In the genomic region with DNA sequence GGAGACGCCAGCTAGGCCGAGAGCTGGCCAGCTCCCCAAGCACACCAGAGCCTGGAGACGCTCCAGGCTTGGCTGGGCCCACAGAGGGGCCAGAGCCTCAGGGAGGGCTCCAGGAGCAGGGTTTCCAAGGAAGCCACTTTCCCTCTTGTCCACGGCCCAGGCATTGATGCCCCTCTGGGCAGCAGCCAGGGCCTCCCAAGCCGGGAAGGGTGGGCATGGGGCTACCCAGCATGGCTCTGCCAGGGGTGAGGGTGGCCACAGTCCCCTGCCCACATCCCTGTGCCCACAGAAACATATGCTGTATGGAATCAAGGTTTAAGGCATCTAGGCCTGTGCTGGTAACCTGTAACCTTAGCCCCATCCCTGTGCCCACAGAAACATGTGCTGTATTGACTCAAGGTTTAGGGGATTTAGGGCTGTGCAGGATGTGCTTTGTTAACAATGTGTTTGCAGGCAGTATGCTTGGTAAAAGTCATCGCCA, we compare ENCODE assay signal across 1 cellular context.
TF ChIP-seq lines count a peak whose summit lies in the region.

No MANE protein-coding gene starts in this region.

TF ChIP-seq in HepG2, 621 proteins besides CTCF, POLR2A, EP300 and RAD21 (continued from another document):
- TF ChIP-seq ZNF800 (CRISPR knock-in tag; IDR thresholded peaks at IDR 0.05): 0 out of 2 replicates have a peak, but pooled peaks have one; percentile 6
- no peak for TF ChIP-seq RBFOX2 (IDR thresholded peaks at IDR 0.05; ENCODE audit: low read depth, low read length)
- TF ChIP-seq MATR3 (CRISPR knock-in tag; IDR thresholded peaks at IDR 0.05): no peak
- TF ChIP-seq HMGXB4 (CRISPR knock-in tag; IDR thresholded peaks at IDR 0.05; ENCODE audit: borderline replicate concordance in 1 of 2, low read depth in 1 of 2): no peak
- no peak for TF ChIP-seq ZBED4 (CRISPR knock-in tag; IDR thresholded peaks at IDR 0.05; ENCODE audit: borderline replicate concordance)
- TF ChIP-seq, protein P1, sequence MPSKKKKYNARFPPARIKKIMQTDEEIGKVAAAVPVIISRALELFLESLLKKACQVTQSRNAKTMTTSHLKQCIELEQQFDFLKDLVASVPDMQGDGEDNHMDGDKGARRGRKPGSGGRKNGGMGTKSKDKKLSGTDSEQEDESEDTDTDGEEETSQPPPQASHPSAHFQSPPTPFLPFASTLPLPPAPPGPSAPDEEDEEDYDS (CRISPR knock-in tag; IDR thresholded peaks at IDR 0.05): 0 out of 2 replicates have a peak, but pooled peaks have one; percentile 20
- TF ChIP-seq ZNF605 (CRISPR knock-in tag; IDR thresholded peaks at IDR 0.05): peak; percentile 56; the same call in 1 of the 2 replicates
- 0 out of 2 replicates have a peak, but pooled peaks have one; percentile 37 for TF ChIP-seq ZNF614 (CRISPR knock-in tag; IDR thresholded peaks at IDR 0.05; ENCODE audit: borderline replicate concordance)
- no peak for TF ChIP-seq ZNF574 (CRISPR knock-in tag; IDR thresholded peaks at IDR 0.05)
- TF ChIP-seq SOX5 (CRISPR knock-in tag; IDR thresholded peaks at IDR 0.05; ENCODE audit: borderline replicate concordance): peak; percentile 20; the same call in 1 of the 2 replicates
- TF ChIP-seq NONO (IDR thresholded peaks at IDR 0.05): no peak
- 0 out of 2 replicates have a peak, but pooled peaks have one; percentile 26 for TF ChIP-seq NONO (CRISPR knock-in tag; conservative IDR thresholded peaks at IDR 0.05)
- 0 out of 2 replicates have a peak, but pooled peaks have one; percentile 31 for TF ChIP-seq SALL1 (CRISPR knock-in tag; IDR thresholded peaks at IDR 0.05)
- TF ChIP-seq, protein P2, sequence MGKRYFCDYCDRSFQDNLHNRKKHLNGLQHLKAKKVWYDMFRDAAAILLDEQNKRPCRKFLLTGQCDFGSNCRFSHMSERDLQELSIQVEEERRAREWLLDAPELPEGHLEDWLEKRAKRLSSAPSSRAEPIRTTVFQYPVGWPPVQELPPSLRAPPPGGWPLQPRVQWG (CRISPR knock-in tag; IDR thresholded peaks at IDR 0.05; ENCODE audit: borderline replicate concordance, low read depth): no peak
- no peak for TF ChIP-seq IRX3 (CRISPR knock-in tag; IDR thresholded peaks at IDR 0.05; ENCODE audit: borderline replicate concordance, low read depth)
- peak; percentile 8; the same call in 1 of the 2 replicates for TF ChIP-seq ARID4A (CRISPR knock-in tag; IDR thresholded peaks at IDR 0.05; ENCODE audit: borderline replicate concordance)
